11 cellular contexts compared by ENCODE assay signal in genomic region chr7:105198223-105198622, GRCh38.
A peak's percentile ranks its signal among the peaks of the same experiment; 100 is the strongest.
DNase-seq lines count a peak whose midpoint lies in the region; ATAC-seq and TF ChIP-seq lines count a peak whose summit lies in the region.
"Had no signal": no experiment of that assay in that cellular context is flagged by ENCODE, and none has a peak within 500 bp of the region (broad histone marks: within the 10 kb centered on the region; RNA-seq: fewer than 3 reads in every experiment).

No MANE protein-coding gene starts in this region.

- H3K4me1 ChIP-seq in mesenchymal stem cell (ENCODE audit: control insufficient read depth, insufficient read depth, low read depth, low read length) (peaks cover 8% of the 10 kb centered on the region), aorta (ENCODE audit: control insufficient read depth in 1 of 2, insufficient read depth in 2 of 2, low read length in 2 of 2) (no peaks in the 10 kb centered on the region)

- H3K27me3 ChIP-seq in mesenchymal stem cell (ENCODE audit: control insufficient read depth in 1 of 2, insufficient read depth in 1 of 2, low read length in 2 of 2) = no peaks in the 10 kb centered on the region
- H3K27me3 ChIP-seq in aorta (ENCODE audit: control insufficient read depth in 1 of 2, insufficient read depth in 2 of 2, low read length in 1 of 2) = no peaks in the 10 kb centered on the region

- H3K9me3 ChIP-seq in mesenchymal stem cell (ENCODE audit: control insufficient read depth, low read length) (no peaks in the 10 kb centered on the region), aorta (ENCODE audit: control insufficient read depth, low read length) (no peaks in the 10 kb centered on the region)

- no peak overlapping the region for H2BK15ac ChIP-seq in mesenchymal stem cell (ENCODE audit: low read depth, poor library complexity, severe bottlenecking)

- H3K4me3 ChIP-seq in AG10803 (ENCODE audit: low read length) (no peak overlapping the region), epithelial cell of esophagus (ENCODE audit: low read length) (no peak overlapping the region), mesenchymal stem cell (ENCODE audit: insufficient read depth in 1 of 2, low read depth in 1 of 2, low read length in 2 of 2) (no peak overlapping the region), aorta (ENCODE audit: low read length in 2 of 2) (no peak overlapping the region)

- TF ChIP-seq CTCF in AG10803 (conservative IDR thresholded peaks at IDR 0.05; ENCODE audit: low read length) (no peak), epithelial cell of esophagus (IDR thresholded peaks at IDR 0.05; ENCODE audit: insufficient read depth, low read depth, low read length, missing control alignments) (no peak)

- H4K91ac ChIP-seq in mesenchymal stem cell (ENCODE audit: low read length) = no peak overlapping the region

- H2BK12ac ChIP-seq in mesenchymal stem cell (ENCODE audit: low read length in 2 of 2) = no peak overlapping the region

- peak overlapping the region; percentile 9 for H3K9ac ChIP-seq in mesenchymal stem cell (ENCODE audit: low read length)

- no peak overlapping the region for H3K18ac ChIP-seq in mesenchymal stem cell (ENCODE audit: low read depth in 1 of 2, low read length in 2 of 2)

- H4K8ac ChIP-seq in mesenchymal stem cell (ENCODE audit: low read length) = no peak overlapping the region

- H2AK5ac ChIP-seq in mesenchymal stem cell (ENCODE audit: low read length, severe bottlenecking) = no peak overlapping the region

- no peak overlapping the region for H3K4ac ChIP-seq in mesenchymal stem cell (ENCODE audit: low read depth in 1 of 2, low read length in 2 of 2)

- WGBS in mesenchymal stem cell = 8% methylated on average over 2 of the region's 2 CpGs
- WGBS in aorta, 2 donors = 48 to 50% methylated on average over 2 of the region's 2 CpGs

- H2BK5ac ChIP-seq in mesenchymal stem cell (ENCODE audit: low read depth, low read length, poor library complexity, severe bottlenecking) = no peak overlapping the region

- intact Hi-C loops in aorta (cut with DNase I) = no loop called here

- peaks cover 22% of the 10 kb centered on the region for H3K79me1 ChIP-seq in mesenchymal stem cell (replicated peaks; ENCODE audit: low read length, poor library complexity, severe bottlenecking)

- H2BK120ac ChIP-seq in mesenchymal stem cell (ENCODE audit: low read depth, low read length) = no peak overlapping the region

- H3K27ac ChIP-seq in mesenchymal stem cell (ENCODE audit: low read length, poor library complexity, severe bottlenecking) (peak overlapping the region; percentile 49), aorta (ENCODE audit: low read depth in 1 of 2, low read length in 2 of 2) (no peak overlapping the region)

- H2AFZ ChIP-seq in mesenchymal stem cell (ENCODE audit: low read depth, low read length) = no peak overlapping the region

- no peak overlapping the region for H3K23ac ChIP-seq in mesenchymal stem cell (ENCODE audit: low read length in 2 of 2)

- no peak overlapping the region for H3K14ac ChIP-seq in mesenchymal stem cell (ENCODE audit: low read length in 2 of 2)

- H3K36me3 ChIP-seq in mesenchymal stem cell (ENCODE audit: control insufficient read depth in 1 of 2, insufficient read depth in 2 of 2, low read depth in 1 of 2, low read length in 2 of 2) (peaks cover 6 to 40% of the 10 kb centered on the region in 2 experiments), aorta (ENCODE audit: control insufficient read depth in 1 of 2, insufficient read depth in 2 of 2, low read length in 1 of 2) (no peaks in the 10 kb centered on the region)

- ATAC-seq in aorta (ENCODE audit: low FRiP score) = no peak
- ATAC-seq in HG03342 (IDR thresholded peaks at IDR 0.05; ENCODE audit: unreplicated experiment) = no peak

- DNase-seq in AG10803 (ENCODE audit: low read depth) = peak; percentile 92
- peak; percentile 28 for DNase-seq in NCI-H69 (lab: John Stamatoyannopoulos, UW)
- DNase-seq in epithelial cell of esophagus (ENCODE audit: low read depth) = peak; percentile 43
- peak; percentile 92 for DNase-seq in mesenchymal stem cell
- no peak for DNase-seq in aorta
- DNase-seq in SKM-1 treated with dmso at 0.1 percent for 144 hours (lab: John Stamatoyannopoulos, UW; ENCODE audit: unreplicated experiment) = no peak
- DNase-seq in MV-4-11 (lab: John Stamatoyannopoulos, UW) = no peak
- DNase-seq: MM.1S, NCI-H510A, occipital lobe had no signal

- H3K4me2 ChIP-seq in mesenchymal stem cell (ENCODE audit: low read length, poor library complexity, severe bottlenecking) = no peak overlapping the region

Comparison
In these comparisons a context has a peak if more than half of its experiments do, and no peak if none do; other contexts are left out.
1. DNase-seq: peak in AG10803 (single experiment), NCI-H69 (single experiment), epithelial cell of esophagus (single experiment) and mesenchymal stem cell (single experiment); none in aorta (0 of 2), SKM-1 treated with dmso at 0.1 percent for 144 hours (single experiment) and MV-4-11 (single experiment).